Comparison of ENCODE assay signal across 1 cellular context in the genomic region with DNA sequence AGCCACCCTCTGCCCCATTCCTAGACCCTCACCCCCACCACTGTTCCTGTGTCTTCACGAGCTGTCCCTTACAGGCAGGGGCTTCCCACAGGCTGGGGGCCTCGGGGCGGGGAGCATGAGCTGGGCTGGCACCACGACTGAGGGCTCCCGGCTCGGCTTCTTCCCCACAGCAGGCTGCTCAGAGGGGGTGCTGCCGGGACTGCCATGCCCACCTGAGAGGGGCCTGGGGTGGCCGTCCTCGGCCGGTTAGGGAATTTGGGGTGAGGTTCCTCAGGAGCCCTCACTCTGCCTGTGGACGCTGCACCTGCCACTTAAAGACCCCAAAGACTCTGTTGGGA.
TF ChIP-seq lines count a peak whose summit lies in the region.

No MANE protein-coding gene starts in this region.

TF ChIP-seq in H1, 55 proteins besides CTCF, POLR2A, EP300 and RAD21:
- no peak for TF ChIP-seq NANOG (IDR thresholded peaks at IDR 0.05; ENCODE audit: insufficient read depth, low read depth, low read length, poor library complexity, severe bottlenecking)
- TF ChIP-seq KDM4A (IDR thresholded peaks at IDR 0.05; ENCODE audit: low read depth, low read length, severe bottlenecking): no peak
- no peak for TF ChIP-seq CREB1 (IDR thresholded peaks at IDR 0.05)
- no peak for TF ChIP-seq POU5F1 (IDR thresholded peaks at IDR 0.05; ENCODE audit: low read depth, low read length)
- TF ChIP-seq PHF8 (conservative IDR thresholded peaks at IDR 0.05; ENCODE audit: low read depth, low read length): no peak
- TF ChIP-seq TAF7 (optimal IDR thresholded peaks at IDR 0.05; ENCODE audit: borderline replicate concordance, low read depth, low read length): no peak
- no peak for TF ChIP-seq KDM1A (IDR thresholded peaks at IDR 0.05; ENCODE audit: borderline replicate concordance, low read length)
- TF ChIP-seq ATF3 (IDR thresholded peaks at IDR 0.05; ENCODE audit: insufficient read depth, low read depth, low read length): no peak
- no peak for TF ChIP-seq CHD2 (IDR thresholded peaks at IDR 0.05; ENCODE audit: low read length)
- TF ChIP-seq, protein P1, sequence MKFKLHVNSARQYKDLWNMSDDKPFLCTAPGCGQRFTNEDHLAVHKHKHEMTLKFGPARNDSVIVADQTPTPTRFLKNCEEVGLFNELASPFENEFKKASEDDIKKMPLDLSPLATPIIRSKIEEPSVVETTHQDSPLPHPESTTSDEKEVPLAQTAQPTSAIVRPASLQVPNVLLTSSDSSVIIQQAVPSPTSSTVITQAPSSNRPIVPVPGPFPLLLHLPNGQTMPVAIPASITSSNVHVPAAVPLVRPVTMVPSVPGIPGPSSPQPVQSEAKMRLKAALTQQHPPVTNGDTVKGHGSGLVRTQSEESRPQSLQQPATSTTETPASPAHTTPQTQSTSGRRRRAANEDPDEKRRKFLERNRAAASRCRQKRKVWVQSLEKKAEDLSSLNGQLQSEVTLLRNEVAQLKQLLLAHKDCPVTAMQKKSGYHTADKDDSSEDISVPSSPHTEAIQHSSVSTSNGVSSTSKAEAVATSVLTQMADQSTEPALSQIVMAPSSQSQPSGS (IDR thresholded peaks at IDR 0.05; ENCODE audit: low read length): no peak
- no peak for TF ChIP-seq KDM5A (IDR thresholded peaks at IDR 0.05; ENCODE audit: low read length)
- no peak for TF ChIP-seq RNF2 (IDR thresholded peaks at IDR 0.05; ENCODE audit: borderline replicate concordance, low read depth, low read length, missing control alignments, poor library complexity, severe bottlenecking)
- no peak for TF ChIP-seq CEBPB (IDR thresholded peaks at IDR 0.05; ENCODE audit: low read depth, low read length)
- no peak for TF ChIP-seq SIN3A (conservative IDR thresholded peaks at IDR 0.05 in 1 of 2, IDR thresholded peaks at IDR 0.05 in 1 of 2; ENCODE audit: low read depth in 1 of 2, low read length in 2 of 2)
- TF ChIP-seq CBX8 (IDR thresholded peaks at IDR 0.05; ENCODE audit: borderline replicate concordance, low read depth, low read length): no peak
